Comparison of ENCODE assay signal across 15 cellular contexts in genomic region chr7:26102176-26102575, GRCh38. TPM values are rescaled to one million over a fixed set of nuclear protein-coding genes. Genes with fewer than 3 reads are reported as not detected.
DNase-seq lines count a peak whose midpoint lies in the region; ATAC-seq and TF ChIP-seq lines count a peak whose summit lies in the region.
"Had no signal": no experiment of that assay in that cellular context is flagged by ENCODE, and none has a peak within 500 bp of the region (broad histone marks: within the 10 kb centered on the region; RNA-seq: fewer than 3 reads in every experiment).

No MANE protein-coding gene starts in this region.

- 80 to 92% (median 90%) methylated on average over 4 of the region's 4 CpGs for WGBS in heart left ventricle, 4 donors

- peak overlapping the region; percentile 63 for H3K4me3 ChIP-seq in OCI-LY1 (ENCODE audit: low read depth, low read length, poor library complexity, severe bottlenecking)
- H3K4me3 ChIP-seq in epithelial cell of esophagus (ENCODE audit: low read length) = no peak overlapping the region
- peak overlapping the region in 3 of 12 donors; percentile 8 to 33 (median 17) for H3K4me3 ChIP-seq in heart left ventricle
- H3K4me3 ChIP-seq: SJCRH30 had no signal

- ATAC-seq in stimulated activated memory B cell treated with anti-CD40 and anti-IgM and Interleukin-4, amounts not matched to agents 10 μg/mL and 1 μg/mL and 100 μg/mL, for 72 hours = no peak
- ATAC-seq in heart left ventricle (no peak), GM21367 (IDR thresholded peaks at IDR 0.05; ENCODE audit: unreplicated experiment) (no peak)
- ATAC-seq: activated T-cell treated with anti-CD3 and anti-CD28 coated beads, Interleukin-2, amount 50 U/mL, for 4 hours had no signal

- intact Hi-C loops in heart left ventricle (cut with DNase I) = no loop called here
- intact Hi-C loops in Calu3 (cut with micrococcal nuclease; ENCODE audit: unreplicated experiment) = no loop called here

- no peaks in the 10 kb centered on the region for H3K9me3 ChIP-seq in OCI-LY1 (ENCODE audit: low read length)
- H3K9me3 ChIP-seq in heart left ventricle = no peaks in the 10 kb centered on the region

- H3K4me2 ChIP-seq in OCI-LY1 (ENCODE audit: low read length) = peak overlapping the region; percentile 95

- H3F3A ChIP-seq in OCI-LY1 (ENCODE audit: insufficient read depth, low read length) = no peaks in the 10 kb centered on the region

- no TSS peak for BruUV-seq in Calu3 (replicated peaks; lab: Mats Ljungman, UMichigan)

- H4K20me1 ChIP-seq in OCI-LY1 (ENCODE audit: insufficient read depth, low read length) = no peaks in the 10 kb centered on the region

- H3K9ac ChIP-seq in OCI-LY1 (ENCODE audit: low read length) = peak overlapping the region; percentile 79

- no peaks in the 10 kb centered on the region for H3K9me2 ChIP-seq in OCI-LY1 (ENCODE audit: low read depth, low read length)

- no peaks in the 10 kb centered on the region for H3K79me2 ChIP-seq in OCI-LY1 (ENCODE audit: insufficient read depth, low read length)

- H3K36me3 ChIP-seq in OCI-LY1 (ENCODE audit: insufficient read depth, low read length) = no peaks in the 10 kb centered on the region
- H3K36me3 ChIP-seq in heart left ventricle = no peaks in the 10 kb centered on the region
- H3K36me3 ChIP-seq: SJCRH30 had no signal

- peak overlapping the region; percentile 31 for H3K4me3 Mint-ChIP-seq in T-helper 1 cell treated with Interleukin-12 subunit alpha and Interleukin-12 subunit beta and Interleukin-4 antibody, amounts not matched to agents 30 μg/mL and 1 μg/mL, for 36 hours
- peak overlapping the region; percentile 36 for H3K4me3 Mint-ChIP-seq in stimulated activated memory B cell treated with anti-CD40 and anti-IgM and Interleukin-4, amounts not matched to agents 10 μg/mL and 1 μg/mL and 100 μg/mL, for 72 hours
- no peak overlapping the region for H3K4me3 Mint-ChIP-seq in Calu3 (ENCODE audit: low read depth, unreplicated experiment)

- peaks cover 4% of the 10 kb centered on the region for H3K9me3 Mint-ChIP-seq in T-helper 1 cell treated with Interleukin-12 subunit alpha and Interleukin-12 subunit beta and Interleukin-4 antibody, amounts not matched to agents 30 μg/mL and 1 μg/mL, for 36 hours
- no peaks in the 10 kb centered on the region for H3K9me3 Mint-ChIP-seq in stimulated activated memory B cell treated with anti-CD40 and anti-IgM and Interleukin-4, amounts not matched to agents 10 μg/mL and 1 μg/mL and 100 μg/mL, for 72 hours
- H3K9me3 Mint-ChIP-seq in Calu3 (ENCODE audit: low read depth, unreplicated experiment) = no peaks in the 10 kb centered on the region
- H3K9me3 Mint-ChIP-seq: activated T-cell treated with anti-CD3 and anti-CD28 coated beads, Interleukin-2, amount 50 U/mL, for 4 hours had no signal

- TF ChIP-seq CTCF in OCI-LY1 (IDR thresholded peaks at IDR 0.05; ENCODE audit: low read length) (no peak), epithelial cell of esophagus (IDR thresholded peaks at IDR 0.05; ENCODE audit: insufficient read depth, low read depth, low read length, missing control alignments) (no peak), heart left ventricle (IDR thresholded peaks at IDR 0.05) (no peak), Calu3 (IDR thresholded peaks at IDR 0.05; ENCODE audit: unreplicated experiment) (no peak)

- H3K27ac ChIP-seq in OCI-LY1 (ENCODE audit: low read depth, low read length, poor library complexity, severe bottlenecking) (peak overlapping the region; percentile 82), heart left ventricle (peak overlapping the region in 6 of 12 donors; percentile 17 to 80 (median 38))
- H3K27ac ChIP-seq: 22Rv1, SJCRH30, VCaP had no signal

- peak overlapping the region; percentile 97 for H2AFZ ChIP-seq in OCI-LY1 (ENCODE audit: low read length)

- H3K27me3 ChIP-seq in OCI-LY1 (ENCODE audit: insufficient read depth, low read length) (no peaks in the 10 kb centered on the region), heart left ventricle (peaks cover 0 to 10% (median 0%) of the 10 kb centered on the region in 9 donors)

- no peak for TF ChIP-seq POLR2A in heart left ventricle (IDR thresholded peaks at IDR 0.05)

- H3K27me3 Mint-ChIP-seq in T-helper 1 cell treated with Interleukin-12 subunit alpha and Interleukin-12 subunit beta and Interleukin-4 antibody, amounts not matched to agents 30 μg/mL and 1 μg/mL, for 36 hours (ENCODE audit: low read depth) = no peaks in the 10 kb centered on the region
- no peaks in the 10 kb centered on the region for H3K27me3 Mint-ChIP-seq in stimulated activated memory B cell treated with anti-CD40 and anti-IgM and Interleukin-4, amounts not matched to agents 10 μg/mL and 1 μg/mL and 100 μg/mL, for 72 hours
- H3K27me3 Mint-ChIP-seq in Calu3 (ENCODE audit: unreplicated experiment) = no peaks in the 10 kb centered on the region

- DNase-seq in T-helper 1 cell (no peak), epithelial cell of esophagus (ENCODE audit: low read depth) (peak; percentile 74), heart left ventricle (no peak), Calu3 (no peak)
- DNase-seq: activated T-cell treated with anti-CD3 and anti-CD28 coated beads, Interleukin-2, amount 50 U/mL, for 4 hours; effector memory CD4-positive, alpha-beta T cell; foreskin melanocyte; NCI-H2081; SJCRH30 had no signal

- peak overlapping the region; percentile 90 for H3K27ac Mint-ChIP-seq in T-helper 1 cell treated with Interleukin-12 subunit alpha and Interleukin-12 subunit beta and Interleukin-4 antibody, amounts not matched to agents 30 μg/mL and 1 μg/mL, for 36 hours
- peak overlapping the region; percentile 94 for H3K27ac Mint-ChIP-seq in stimulated activated memory B cell treated with anti-CD40 and anti-IgM and Interleukin-4, amounts not matched to agents 10 μg/mL and 1 μg/mL and 100 μg/mL, for 72 hours
- H3K27ac Mint-ChIP-seq in Calu3 (ENCODE audit: unreplicated experiment) = no peak overlapping the region

- H3K4me1 ChIP-seq in OCI-LY1 (ENCODE audit: insufficient read depth, low read length, severe bottlenecking) (peaks cover 54% of the 10 kb centered on the region), heart left ventricle (no peaks in the 10 kb centered on the region)
- H3K4me1 ChIP-seq: SJCRH30 had no signal

- peaks cover 28% of the 10 kb centered on the region for H3K4me1 Mint-ChIP-seq in T-helper 1 cell treated with Interleukin-12 subunit alpha and Interleukin-12 subunit beta and Interleukin-4 antibody, amounts not matched to agents 30 μg/mL and 1 μg/mL, for 36 hours (ENCODE audit: low read depth)
- peaks cover 32% of the 10 kb centered on the region for H3K4me1 Mint-ChIP-seq in stimulated activated memory B cell treated with anti-CD40 and anti-IgM and Interleukin-4, amounts not matched to agents 10 μg/mL and 1 μg/mL and 100 μg/mL, for 72 hours
- no peaks in the 10 kb centered on the region for H3K4me1 Mint-ChIP-seq in Calu3 (ENCODE audit: low read depth, unreplicated experiment)

- peaks cover 4% of the 10 kb centered on the region for H3K36me3 Mint-ChIP-seq in T-helper 1 cell treated with Interleukin-12 subunit alpha and Interleukin-12 subunit beta and Interleukin-4 antibody, amounts not matched to agents 30 μg/mL and 1 μg/mL, for 36 hours (ENCODE audit: low read depth)
- H3K36me3 Mint-ChIP-seq in stimulated activated memory B cell treated with anti-CD40 and anti-IgM and Interleukin-4, amounts not matched to agents 10 μg/mL and 1 μg/mL and 100 μg/mL, for 72 hours = no peaks in the 10 kb centered on the region
- no peaks in the 10 kb centered on the region for H3K36me3 Mint-ChIP-seq in Calu3 (ENCODE audit: insufficient read depth, unreplicated experiment)

- CTCF ChIA-PET in Calu3 (lab: Charles Lee) = no interaction called here

RNA-seq across cellular contexts. Expression of gene NFE2L3, which starts 49.8 kb away (rescaled TPM):
- 1 to 10 TPM in 7 of 9 donors, under 1 TPM in 2; 0.75 to 5.6 (median 1.8) TPM for total RNA-seq in heart left ventricle
- 1 to 10 TPM; 1.1 to 1.8 TPM for polyA plus RNA-seq in heart left ventricle
- total RNA-seq in Calu3 (2022) = 74.3 and 108 TPM in 2 replicates
- total RNA-seq: SJCRH30 had no signal

Comparison
In these comparisons a context has a peak if more than half of its experiments do, and no peak if none do; other contexts are left out.
1. RNA of gene NFE2L3, which starts 49.8 kb away (total RNA-seq): 74.3 to 108 TPM in Calu3; 0.75 to 5.6 TPM in heart left ventricle; every median in the first group is over 10 times any median in the second.